Comparison of ENCODE assay signal across 8 cellular contexts in genomic region chr7:148209643-148210042, GRCh38.
"Had no signal": no experiment of that assay in that cellular context is flagged by ENCODE, and none has a peak within 500 bp of the region (broad histone marks: within the 10 kb centered on the region; RNA-seq: fewer than 3 reads in every experiment).

No MANE protein-coding gene starts in this region.

- H3K4me3 ChIP-seq: GM23338, K562 had no signal

- H3K9me3 Mint-ChIP-seq: H9 had no signal

- ATAC-seq: GM23338, K562 had no signal

- H3K27ac Mint-ChIP-seq: GM23338, H9 had no signal

- H3K4me3 Mint-ChIP-seq: GM23338, H9 had no signal

- DNase-seq: H9, HCEC 1CT, IMR-90 had no signal

- FAIRE-seq: H1, H54, HTR-8/SVneo, K562 had no signal

- H3K4me1 Mint-ChIP-seq: GM23338, H9 had no signal
